ENCODE assay signal across 1 cellular context in genomic region chr11:65418431-65418680, GRCh38.
TF ChIP-seq lines count a peak whose summit lies in the region.

No MANE protein-coding gene starts in this region.

TF ChIP-seq in HepG2, 621 proteins besides CTCF, POLR2A, EP300 and RAD21 (continues in another document):
- TF ChIP-seq ZBTB7B (CRISPR knock-in tag; IDR thresholded peaks at IDR 0.05) (0 out of 2 replicates have a peak, but pooled peaks have one; percentile 10), ZNF780A (CRISPR knock-in tag; IDR thresholded peaks at IDR 0.05) (no peak), ISX (CRISPR knock-in tag; conservative IDR thresholded peaks at IDR 0.05) (0 out of 2 replicates have a peak, but pooled peaks have one; percentile 39), NR2F6 (IDR thresholded peaks at IDR 0.05) (no peak), NR2F6 (CRISPR knock-in tag; IDR thresholded peaks at IDR 0.05) (no peak), RELA (CRISPR knock-in tag; IDR thresholded peaks at IDR 0.05) (0 out of 2 replicates have a peak, but pooled peaks have one; percentile 47), ZNF556 (CRISPR knock-in tag; IDR thresholded peaks at IDR 0.05; ENCODE audit: borderline replicate concordance) (no peak), EED (CRISPR knock-in tag; IDR thresholded peaks at IDR 0.05) (no peak), XBP1 (CRISPR knock-in tag; IDR thresholded peaks at IDR 0.05) (0 out of 2 replicates have a peak, but pooled peaks have one; percentile 72), ZBTB37 (CRISPR knock-in tag; IDR thresholded peaks at IDR 0.05) (no peak), EZH2 (conservative IDR thresholded peaks at IDR 0.05; ENCODE audit: low read depth, low read length) (no peak), ZFP37 (CRISPR knock-in tag; IDR thresholded peaks at IDR 0.05; ENCODE audit: borderline replicate concordance) (0 out of 2 replicates have a peak, but pooled peaks have one; percentile 57), ZNF704 (CRISPR knock-in tag; IDR thresholded peaks at IDR 0.05; ENCODE audit: borderline replicate concordance) (peak; percentile 60; the same call in 1 of the 2 replicates), ZNF280B (CRISPR knock-in tag; IDR thresholded peaks at IDR 0.05; ENCODE audit: borderline replicate concordance) (0 out of 2 replicates have a peak, but pooled peaks have one; percentile 33), IRF1 (CRISPR knock-in tag; IDR thresholded peaks at IDR 0.05; ENCODE audit: low read depth) (0 out of 2 replicates have a peak, but pooled peaks have one; percentile 6), HNRNPL (IDR thresholded peaks at IDR 0.05; ENCODE audit: low read depth, low read length) (peak; percentile 64; the same call in 1 of the 2 replicates), KLF11 (CRISPR knock-in tag; IDR thresholded peaks at IDR 0.05) (no peak), KMT2A (CRISPR knock-in tag; IDR thresholded peaks at IDR 0.05) (no peak), PHB2 (IDR thresholded peaks at IDR 0.05; ENCODE audit: partially characterized antibody) (no peak), ZNF766 (CRISPR knock-in tag; IDR thresholded peaks at IDR 0.05; ENCODE audit: borderline replicate concordance) (0 out of 2 replicates have a peak, but pooled peaks have one; percentile 45), ZNF775 (CRISPR knock-in tag; IDR thresholded peaks at IDR 0.05; ENCODE audit: borderline replicate concordance) (0 out of 2 replicates have a peak, but pooled peaks have one; percentile 70), PHF20 (CRISPR knock-in tag; IDR thresholded peaks at IDR 0.05) (no peak), NFAT5 (CRISPR knock-in tag; IDR thresholded peaks at IDR 0.05) (peak; percentile 70; the same call in 1 of the 2 replicates), ZBTB49 (CRISPR knock-in tag; IDR thresholded peaks at IDR 0.05; ENCODE audit: borderline replicate concordance) (0 out of 2 replicates have a peak, but pooled peaks have one; percentile 62), ZNF891 (CRISPR knock-in tag; IDR thresholded peaks at IDR 0.05) (peak; percentile 80; the same call in 1 of the 2 replicates), KAT7 (CRISPR knock-in tag; IDR thresholded peaks at IDR 0.05; ENCODE audit: borderline replicate concordance) (0 out of 2 replicates have a peak, but pooled peaks have one; percentile 15), ZFP36L1 (CRISPR knock-in tag; IDR thresholded peaks at IDR 0.05) (no peak; the same call in 1 of the 2 replicates), ZNF256 (CRISPR knock-in tag; conservative IDR thresholded peaks at IDR 0.05) (no peak), DMTF1 (CRISPR knock-in tag; IDR thresholded peaks at IDR 0.05) (0 out of 2 replicates have a peak, but pooled peaks have one; percentile 64), DZIP1 (CRISPR knock-in tag; IDR thresholded peaks at IDR 0.05) (0 out of 2 replicates have a peak, but pooled peaks have one; percentile 89), HNRNPH1 (optimal IDR thresholded peaks at IDR 0.05; ENCODE audit: low read depth, low read length) (peak; percentile 92), ZEB1 (IDR thresholded peaks at IDR 0.05; ENCODE audit: insufficient replicate concordance, low read depth) (no peak), ZNF44 (CRISPR knock-in tag; IDR thresholded peaks at IDR 0.05) (no peak), TRAFD1 (CRISPR knock-in tag; IDR thresholded peaks at IDR 0.05; ENCODE audit: borderline replicate concordance) (no peak), ZNF143 (CRISPR knock-in tag; IDR thresholded peaks at IDR 0.05) (0 out of 2 replicates have a peak, but pooled peaks have one; percentile 26)
